1 cellular context compared by ENCODE assay signal in genomic region chr12:120534703-120535655, GRCh38.
TF ChIP-seq lines count a peak whose summit lies in the region.

No MANE protein-coding gene starts in this region.

TF ChIP-seq in K562, 482 proteins besides CTCF, POLR2A, EP300 and RAD21 (continued from another document):
- no peak for TF ChIP-seq ZBTB26 (CRISPR knock-in tag; IDR thresholded peaks at IDR 0.05)
- no peak for TF ChIP-seq SAFB2 (IDR thresholded peaks at IDR 0.05; ENCODE audit: borderline replicate concordance, low read depth, low read length, severe bottlenecking)
- TF ChIP-seq ZNF79 (CRISPR knock-in tag; IDR thresholded peaks at IDR 0.05; ENCODE audit: low read depth) = no peak
- no peak for TF ChIP-seq NBN (IDR thresholded peaks at IDR 0.05; ENCODE audit: low read depth)
- TF ChIP-seq TBP (optimal IDR thresholded peaks at IDR 0.05; ENCODE audit: low read depth, low read length) = no peak
- no peak for TF ChIP-seq ZNF444 (CRISPR knock-in tag; IDR thresholded peaks at IDR 0.05)
- TF ChIP-seq VEZF1 (CRISPR knock-in tag; IDR thresholded peaks at IDR 0.05) = no peak
- no peak for TF ChIP-seq ZBTB5 (IDR thresholded peaks at IDR 0.05)
- TF ChIP-seq CHCHD3 (CRISPR knock-in tag; IDR thresholded peaks at IDR 0.05) = no peak
- TF ChIP-seq HLTF (IDR thresholded peaks at IDR 0.05) = no peak
- TF ChIP-seq SRSF7 (optimal IDR thresholded peaks at IDR 0.05; ENCODE audit: low read depth, low read length) = peak; percentile 48
- TF ChIP-seq MCM5 (IDR thresholded peaks at IDR 0.05; ENCODE audit: low read depth) = no peak
- TF ChIP-seq AFF4 (CRISPR knock-in tag; IDR thresholded peaks at IDR 0.05) = peak; percentile 81
- TF ChIP-seq ZNF592 (IDR thresholded peaks at IDR 0.05) = no peak
- no peak for TF ChIP-seq KLF6 (CRISPR knock-in tag; IDR thresholded peaks at IDR 0.05; ENCODE audit: borderline replicate concordance)
- 0 out of 2 replicates have a peak, but pooled peaks have one; percentile 17 for TF ChIP-seq ZNF766 (CRISPR knock-in tag; conservative IDR thresholded peaks at IDR 0.05)
